In the genomic region with DNA sequence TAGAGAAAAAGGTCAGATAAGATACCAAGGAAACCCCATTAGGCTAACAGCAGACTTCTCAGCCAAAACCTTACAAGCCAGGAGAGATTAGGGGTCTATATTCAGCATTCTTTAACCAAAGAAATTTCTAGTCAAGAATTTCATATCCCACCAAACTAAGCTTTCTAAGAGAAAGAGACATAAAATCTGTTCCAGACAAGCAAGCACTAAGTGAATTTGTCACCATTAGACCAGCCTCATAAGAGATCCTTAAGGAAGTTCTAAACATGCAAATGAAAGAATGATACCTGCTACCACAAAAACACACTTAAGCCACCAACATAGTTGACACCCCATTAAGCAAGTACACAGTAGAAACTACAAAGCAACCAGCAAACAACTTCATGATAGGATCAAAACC, we compare ENCODE assay signal across 36 cellular contexts.
DNase-seq lines count a peak whose midpoint lies in the region; ATAC-seq, FAIRE-seq and TF ChIP-seq lines count a peak whose summit lies in the region.
"Had no signal": no experiment of that assay in that cellular context is flagged by ENCODE, and none has a peak within 500 bp of the region (broad histone marks: within the 10 kb centered on the region; RNA-seq: fewer than 3 reads in every experiment).

No MANE protein-coding gene starts in this region.

- no peaks in the 10 kb centered on the region; a peak in 1 of 5 replicates for H3K27me3 ChIP-seq in HepG2 (ENCODE audit: control insufficient read depth in 1 of 2, insufficient read depth in 2 of 2, low read length in 2 of 2)
- no peaks in the 10 kb centered on the region for H3K27me3 ChIP-seq in right lobe of liver
- H3K27me3 ChIP-seq in HCT116 (ENCODE audit: insufficient read depth, low read length) = no peaks in the 10 kb centered on the region
- H3K27me3 ChIP-seq: BE2C; BLaER1; BLaER1 treated with 17β-estradiol and CSF1 and Interleukin-3, amounts not matched to agents 10 nM and 100 nM had no signal

- TF ChIP-seq POLR2A in HepG2 (IDR thresholded peaks at IDR 0.05; ENCODE audit: insufficient read depth in 1 of 2, low read depth in 2 of 2, low read length in 2 of 2) (no peak), right lobe of liver (IDR thresholded peaks at IDR 0.05) (no peak), GM12892 (IDR thresholded peaks at IDR 0.05; ENCODE audit: low read depth, low read length) (no peak), HCT116 (IDR thresholded peaks at IDR 0.05; ENCODE audit: borderline replicate concordance, extremely low read depth, insufficient read depth, insufficient read length) (no peak)

- TF ChIP-seq EP300 in HepG2 (IDR thresholded peaks at IDR 0.05; ENCODE audit: low read depth in 2 of 2, low read length in 2 of 2) (no peak), HepG2 (CRISPR knock-in tag; IDR thresholded peaks at IDR 0.05; ENCODE audit: borderline replicate concordance) (no peak)

- TF ChIP-seq RAD21 in HepG2 (CRISPR knock-in tag; IDR thresholded peaks at IDR 0.05) (no peak), HCT116 (IDR thresholded peaks at IDR 0.05; ENCODE audit: low read depth) (no peak)

- FAIRE-seq in HepG2 (lab: Jason Lieb, UNC) (no peak), GM12892 (lab: Jason Lieb, UNC) (peak; percentile 44)
- FAIRE-seq: A204.1, A549, D721Med had no signal

- POLR2A ChIA-PET in HepG2 (lab: Yijun Ruan, JAX) (no interaction called here), HCT116 (lab: Charles Lee) (no interaction called here), HEK293 (lab: Yijun Ruan, JAX) (no interaction called here)

- BruUV-seq in HepG2 (replicated peaks; lab: Mats Ljungman, UMichigan) (no TSS peak), HCT116 (replicated peaks; lab: Mats Ljungman, UMichigan) (no TSS peak)

- in situ Hi-C loops in HepG2 (cut with HindIII; ENCODE audit: extremely low pct_ligation_motif_present, low pct_unique_long_range_greater_than_20kb) = no loop called here

- H3K79me2 ChIP-seq in HepG2 (ENCODE audit: insufficient read depth, low read length) (no peaks in the 10 kb centered on the region), HCT116 (ENCODE audit: insufficient read depth, low read length) (no peaks in the 10 kb centered on the region)

- DNase-seq in HepG2 (ENCODE audit: low spot score) = no peak
- DNase-seq in right lobe of liver = no peak
- DNase-seq in GM12892 (ENCODE audit: insufficient read length) = no peak
- no peak for DNase-seq in HCT116 (ENCODE audit: low read depth, low spot score)
- no peak for DNase-seq in C1 segment of cervical spinal cord (lab: John Stamatoyannopoulos, UW)
- no peak for DNase-seq in activated T-cell treated with anti-CD3 and anti-CD28 coated beads for 4 hours
- DNase-seq in activated T-cell treated with anti-CD3 and anti-CD28 coated beads, Interleukin-2, amount 50 U/mL, for 72 hours = no peak
- DNase-seq: 8988T; ACHN; AML-193; BE2C; Caco-2; Calu3; CD4-positive, alpha-beta memory T cell; CD4-positive, alpha-beta T cell; CD4-positive, CD25-positive, alpha-beta regulatory T cell; CD8-positive, alpha-beta memory T cell; CD8-positive, alpha-beta T cell; COR-L47; DMS 273 treated with DMSO at 0.1 percent for 48 hours; DMS153; DMS53; DMS79; DMS79 treated with DMSO at 0.1 percent for 48 hours; DND-41; EL had no signal

- TF ChIP-seq CTCF in HepG2 (CRISPR knock-in tag; IDR thresholded peaks at IDR 0.05) (no peak), right lobe of liver (IDR thresholded peaks at IDR 0.05) (no peak), HCT116 (IDR thresholded peaks at IDR 0.05 in 2 of 3, conservative IDR thresholded peaks at IDR 0.05 in 1 of 3; ENCODE audit: borderline replicate concordance in 1 of 3, insufficient read depth in 1 of 3, low read depth in 2 of 3, low read length in 2 of 3) (no peak), HEK293 (tag by site-specific recombination; IDR thresholded peaks at IDR 0.05) (no peak)

- H3K27ac ChIP-seq in HepG2 (ENCODE audit: extremely low read length, insufficient read depth, low read length) = no peak overlapping the region
- H3K27ac ChIP-seq in right lobe of liver = no peak overlapping the region
- no peak overlapping the region for H3K27ac ChIP-seq in HCT116 (ENCODE audit: low read depth, low read length)
- H3K27ac ChIP-seq in HEK293 (ENCODE audit: extremely low read depth, low read depth, low read length) = no peak overlapping the region
- H3K27ac ChIP-seq: 22Rv1; A549; BLaER1; BLaER1 treated with 17β-estradiol and CSF1 and Interleukin-3, amounts not matched to agents 10 nM and 100 nM; C4-2B had no signal

- H3K9me3 Mint-ChIP-seq in activated T-cell treated with anti-CD3 and anti-CD28 coated beads, Interleukin-2, amount 50 U/mL, for 72 hours = peaks cover 12 to 16% of the 10 kb centered on the region in 2 donors

- CTCF ChIA-PET in HepG2 (lab: Yijun Ruan, JAX; ENCODE audit: low intra/inter-chr PET ratio, low total read pairs) = no interaction called here
- CTCF ChIA-PET in HCT116 (lab: Charles Lee) = no interaction called here
- CTCF ChIA-PET in HEK293 (lab: Yijun Ruan, JAX) = interaction anchor here (0.9 to 2.4 kb wide), 4 partner anchors 10 to 1000 kb away, joined by 4 to 9 read pairs (median 7); no protein-coding TSS in a partner anchor

- H3K4me1 Mint-ChIP-seq in activated T-cell treated with anti-CD3 and anti-CD28 coated beads, Interleukin-2, amount 50 U/mL, for 72 hours (ENCODE audit: low read depth) = no peaks in the 10 kb centered on the region
- H3K4me1 Mint-ChIP-seq: B cell; CD14-positive monocyte; CD4-positive, alpha-beta memory T cell; CD4-positive, CD25-positive, alpha-beta regulatory T cell; CD8-positive, alpha-beta memory T cell had no signal

- H4K20me1 ChIP-seq in HepG2 (ENCODE audit: insufficient read depth, low read length) (no peaks in the 10 kb centered on the region), HCT116 (ENCODE audit: insufficient read depth) (no peaks in the 10 kb centered on the region)
- H4K20me1 ChIP-seq: BLaER1; BLaER1 treated with 17β-estradiol and CSF1 and Interleukin-3, amounts not matched to agents 10 nM and 100 nM had no signal

- H3K36me3 Mint-ChIP-seq in activated T-cell treated with anti-CD3 and anti-CD28 coated beads, Interleukin-2, amount 50 U/mL, for 72 hours (ENCODE audit: insufficient read depth in 2 of 2) = peaks cover 0 to 4% of the 10 kb centered on the region in 2 donors
- H3K36me3 Mint-ChIP-seq: CD14-positive monocyte; CD4-positive, alpha-beta memory T cell; CD4-positive, CD25-positive, alpha-beta regulatory T cell; CD8-positive, alpha-beta memory T cell; CD8-positive, alpha-beta T cell had no signal

- H3K4me2 ChIP-seq in HepG2 (ENCODE audit: low read depth, low read length) (no peak overlapping the region), HCT116 (ENCODE audit: low read length) (no peak overlapping the region)
- H3K4me2 ChIP-seq: A549; BLaER1; BLaER1 treated with 17β-estradiol and CSF1 and Interleukin-3, amounts not matched to agents 10 nM and 100 nM had no signal

- no peaks in the 10 kb centered on the region for H3K27me3 Mint-ChIP-seq in activated T-cell treated with anti-CD3 and anti-CD28 coated beads, Interleukin-2, amount 50 U/mL, for 72 hours (ENCODE audit: low read depth)
- H3K27me3 Mint-ChIP-seq: CD4-positive, alpha-beta memory T cell; CD4-positive, alpha-beta T cell; CD4-positive, CD25-positive, alpha-beta regulatory T cell had no signal

- ATAC-seq in HepG2 (no peak), right lobe of liver (no peak), HCT116 (no peak)
- ATAC-seq in activated T-cell treated with anti-CD3 and anti-CD28 coated beads, Interleukin-2, amount 50 U/mL, for 72 hours (replicated peaks in 1 of 2) = no peak
- ATAC-seq: A549; CD8-positive, alpha-beta T cell had no signal

- H3K4me3 ChIP-seq in HepG2 (replicated peaks in 1 of 3; ENCODE audit: insufficient read depth in 1 of 3, low read depth in 2 of 3, low read length in 3 of 3) (no peak overlapping the region), right lobe of liver (no peak overlapping the region), HCT116 (replicated peaks in 1 of 2; ENCODE audit: low read depth in 1 of 2, low read length in 2 of 2) (no peak overlapping the region), HEK293 (ENCODE audit: low read depth, low read length) (no peak overlapping the region)
- H3K4me3 ChIP-seq: A549; BLaER1; BLaER1 treated with 17β-estradiol and CSF1 and Interleukin-3, amounts not matched to agents 10 nM and 100 nM had no signal

- RAD21 ChIA-PET in HCT116 (lab: Charles Lee; ENCODE audit: low non-redundant PET in 1 of 2, low total read pairs in 2 of 2, uncharacterized antibody in 2 of 2, unreplicated experiment in 2 of 2) = no interaction called here

- no peaks in the 10 kb centered on the region for H3K9me2 ChIP-seq in HCT116 (ENCODE audit: insufficient read depth)

- intact Hi-C loops in HepG2 (cut with micrococcal nuclease; ENCODE audit: unreplicated experiment) = loop anchor here (5.0 kb wide), 1 partner anchor 656 kb away; no protein-coding TSS in a partner anchor
- intact Hi-C loops in right lobe of liver (cut with DNase I) = no loop called here
- intact Hi-C loops in HCT116 (cut with micrococcal nuclease) = loop anchor here (2.0 kb wide), 1 partner anchor 999 kb away; no protein-coding TSS in a partner anchor

- H3K4me3 Mint-ChIP-seq in activated T-cell treated with anti-CD3 and anti-CD28 coated beads, Interleukin-2, amount 50 U/mL, for 72 hours = no peak overlapping the region
- H3K4me3 Mint-ChIP-seq: B cell; CD14-positive monocyte; CD4-positive, alpha-beta memory T cell; CD4-positive, alpha-beta T cell; CD4-positive, CD25-positive, alpha-beta regulatory T cell; CD8-positive, alpha-beta memory T cell; CD8-positive, alpha-beta T cell had no signal

- no peaks in the 10 kb centered on the region for H3K36me3 ChIP-seq in HepG2 (replicated peaks in 1 of 2; ENCODE audit: control insufficient read depth in 1 of 2, insufficient read depth in 2 of 2, low read length in 2 of 2)
- no peaks in the 10 kb centered on the region for H3K36me3 ChIP-seq in right lobe of liver
- H3K36me3 ChIP-seq in HCT116 (ENCODE audit: control insufficient read depth in 1 of 2, insufficient read depth in 2 of 2, low read length in 2 of 2) = no peaks in the 10 kb centered on the region
- no peaks in the 10 kb centered on the region for H3K36me3 ChIP-seq in HEK293 (ENCODE audit: control insufficient read depth in 2 of 2, insufficient read depth in 1 of 2, low read length in 2 of 2)
- H3K36me3 ChIP-seq: BE2C; BLaER1; BLaER1 treated with 17β-estradiol and CSF1 and Interleukin-3, amounts not matched to agents 10 nM and 100 nM had no signal

- no peak overlapping the region for H2AFZ ChIP-seq in HepG2 (ENCODE audit: low read length)
- no peak overlapping the region for H2AFZ ChIP-seq in HCT116 (ENCODE audit: low read depth, low read length, poor library complexity, severe bottlenecking)

- H3K4me1 ChIP-seq in HepG2 (ENCODE audit: insufficient read depth, low read length) (no peaks in the 10 kb centered on the region), right lobe of liver (no peaks in the 10 kb centered on the region), HCT116 (ENCODE audit: control insufficient read depth in 1 of 2, insufficient read depth in 2 of 2, low read length in 2 of 2) (peaks cover 0 to 19% of the 10 kb centered on the region in 2 experiments; a peak in 1 of 4 replicates), HEK293 (ENCODE audit: control insufficient read depth, insufficient read depth, low read length) (no peaks in the 10 kb centered on the region)
- H3K4me1 ChIP-seq: A549; BE2C; BLaER1; BLaER1 treated with 17β-estradiol and CSF1 and Interleukin-3, amounts not matched to agents 10 nM and 100 nM; Caco-2 had no signal

- H3K9me3 ChIP-seq in HepG2 (ENCODE audit: low read length) (peaks cover 46% of the 10 kb centered on the region), right lobe of liver (no peaks in the 10 kb centered on the region), HCT116 (ENCODE audit: control insufficient read depth in 1 of 2, insufficient read depth in 1 of 2, low read depth in 1 of 2, low read length in 2 of 2) (peaks cover 4 to 9% of the 10 kb centered on the region in 2 experiments; a peak in 1 of 4 replicates), HEK293 (ENCODE audit: control insufficient read depth, insufficient read depth, low read depth, low read length) (no peaks in the 10 kb centered on the region)
- H3K9me3 ChIP-seq: BE2C had no signal

- no peak overlapping the region for H3K27ac Mint-ChIP-seq in activated T-cell treated with anti-CD3 and anti-CD28 coated beads, Interleukin-2, amount 50 U/mL, for 72 hours
- H3K27ac Mint-ChIP-seq: B cell; CD14-positive monocyte; CD4-positive, alpha-beta memory T cell; CD4-positive, alpha-beta T cell; CD4-positive, CD25-positive, alpha-beta regulatory T cell; CD8-positive, alpha-beta memory T cell; CD8-positive, alpha-beta T cell had no signal

- H3K9ac ChIP-seq in HepG2 (ENCODE audit: insufficient read depth, low read depth, low read length) (no peak overlapping the region), HCT116 (ENCODE audit: low read length) (no peak overlapping the region)
- H3K9ac ChIP-seq: BLaER1; BLaER1 treated with 17β-estradiol and CSF1 and Interleukin-3, amounts not matched to agents 10 nM and 100 nM had no signal

Comparison
In these comparisons a context has a peak if more than half of its experiments do, and no peak if none do; other contexts are left out.
1. intact Hi-C loops: an anchor here in HepG2 (5.0 kb wide) and HCT116 (2.0 kb wide); none called in right lobe of liver.
2. Of the 63 proteins assayed by ChIP-seq in both HepG2 and HEK293: peak only in HepG2: none; only in HEK293: SETDB1; in both: none; in neither: 62.